18 cellular contexts compared by ENCODE assay signal in the genomic region with DNA sequence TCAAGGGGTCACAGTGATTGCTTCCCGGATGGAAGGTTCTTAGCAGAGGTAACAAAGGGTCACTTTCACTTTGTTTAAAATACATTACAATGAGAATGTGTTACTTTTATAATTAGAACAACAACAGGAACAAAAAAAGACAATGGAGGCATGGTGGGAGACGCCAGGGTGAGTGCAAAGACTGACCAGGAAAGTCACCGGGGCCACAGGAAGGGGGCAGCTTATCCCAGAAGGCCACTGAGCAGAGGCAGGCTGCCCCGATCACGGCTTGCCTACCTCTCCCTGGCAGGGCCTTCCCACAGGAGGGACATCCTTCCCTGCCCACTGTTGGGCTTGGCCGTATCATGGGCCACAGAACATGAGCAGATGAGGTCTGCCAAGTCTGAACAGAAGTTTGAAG. TPM values are rescaled to one million over a fixed set of nuclear protein-coding genes. Genes with fewer than 3 reads are reported as not detected.
DNase-seq lines count a peak whose midpoint lies in the region; ATAC-seq, FAIRE-seq and TF ChIP-seq lines count a peak whose summit lies in the region.
"Had no signal": no experiment of that assay in that cellular context is flagged by ENCODE, and none has a peak within 500 bp of the region (broad histone marks: within the 10 kb centered on the region; RNA-seq: fewer than 3 reads in every experiment).

No MANE protein-coding gene starts in this region.

- H3K27me3 Mint-ChIP-seq in GM23338 (ENCODE audit: insufficient read depth, low read depth, poor library complexity), result peaks cover 8% of the 10 kb centered on the region
- peaks cover 8% of the 10 kb centered on the region for H3K27me3 Mint-ChIP-seq in activated CD4-positive, alpha-beta memory T cell treated with anti-CD3 and anti-CD28 coated beads, Interleukin-2, amount 10 ng/mL, durations not matched to agents 7 days and 5 days

- no peaks in the 10 kb centered on the region for H3K23me2 ChIP-seq in H1 (ENCODE audit: low read depth, low read length)

- H3K9me3 ChIP-seq in IMR-90 (ENCODE audit: control insufficient read depth, insufficient read depth, low read length) (no peaks in the 10 kb centered on the region), H1 (ENCODE audit: insufficient read depth in 2 of 2, low read depth in 1 of 2, low read length in 1 of 2) (no peaks in the 10 kb centered on the region), neuronal stem cell (replicated peaks in 1 of 2; ENCODE audit: control insufficient read depth in 2 of 2, insufficient read depth in 1 of 2, low read depth in 1 of 2, low read length in 2 of 2) (peaks cover 0 to 2% of the 10 kb centered on the region in 2 donors), kidney (ENCODE audit: control insufficient read depth in 1 of 2, low read length in 2 of 2) (no peaks in the 10 kb centered on the region)
- H3K9me3 ChIP-seq: BLaER1, Caco-2, HAP-1 had no signal

- no peak overlapping the region for H2AK5ac ChIP-seq in IMR-90 (ENCODE audit: low read depth, low read length)
- no peak overlapping the region; the same call in 1 of the 2 replicates for H2AK5ac ChIP-seq in H1 (ENCODE audit: low read depth, low read length)
- peak overlapping the region; percentile 13 for H2AK5ac ChIP-seq in neuronal stem cell (ENCODE audit: low read depth, low read length)

- H2BK15ac ChIP-seq in IMR-90 (ENCODE audit: low read depth, low read length) (no peak overlapping the region), H1 (ENCODE audit: low read length) (peak overlapping the region; percentile 97; the same call in 1 of the 2 replicates), neuronal stem cell (ENCODE audit: low read length) (no peak overlapping the region)

- no peaks in the 10 kb centered on the region for H3K9me1 ChIP-seq in IMR-90 (ENCODE audit: insufficient read depth, low read length)

- TF ChIP-seq CTCF in GM23338 (conservative IDR thresholded peaks at IDR 0.05; ENCODE audit: low read depth in 2 of 2) (peak in 1 of 2 experiments; percentile 28; a peak in 1 of 4 replicates), IMR-90 (conservative IDR thresholded peaks at IDR 0.05; ENCODE audit: low read depth, low read length) (no peak), H1 (IDR thresholded peaks at IDR 0.05; ENCODE audit: control extremely low read depth in 1 of 3, insufficient read depth in 1 of 3, low read depth in 1 of 3, low read length in 3 of 3) (peak in 2 of 3 experiments; percentile 18 to 19; a peak in 2 of 4 replicates), kidney (IDR thresholded peaks at IDR 0.05; ENCODE audit: borderline replicate concordance, extremely low read depth, insufficient read depth) (no peak)

- H3K4me2 ChIP-seq in GM23338 (no peak overlapping the region), IMR-90 (ENCODE audit: low read depth, low read length) (no peak overlapping the region), H1 (ENCODE audit: insufficient read depth in 1 of 2, low read depth in 2 of 2, low read length in 2 of 2) (no peak overlapping the region), neuronal stem cell (ENCODE audit: insufficient read depth, low read length, poor library complexity, severe bottlenecking) (no peak overlapping the region)
- H3K4me2 ChIP-seq: BLaER1 had no signal

- H3K9me3 Mint-ChIP-seq in GM23338, result no peaks in the 10 kb centered on the region
- H3K9me3 Mint-ChIP-seq in activated CD4-positive, alpha-beta memory T cell treated with anti-CD3 and anti-CD28 coated beads, Interleukin-2, amount 10 ng/mL, durations not matched to agents 7 days and 5 days, result no peaks in the 10 kb centered on the region
- H3K9me3 Mint-ChIP-seq: CD8-positive, alpha-beta memory T cell had no signal

- H3K27ac ChIP-seq in GM23338 (ENCODE audit: low read depth) (no peak overlapping the region), IMR-90 (ENCODE audit: insufficient read depth, low read length) (no peak overlapping the region), H1 (ENCODE audit: low read depth, low read length) (no peak overlapping the region), neuronal stem cell (replicated peaks; ENCODE audit: low read length) (no peak overlapping the region), kidney (ENCODE audit: low read depth in 2 of 2, low read length in 2 of 2) (no peak overlapping the region)
- H3K27ac ChIP-seq: BLaER1 had no signal

- no peak overlapping the region for H3K23ac ChIP-seq in IMR-90 (ENCODE audit: low read depth, low read length)
- no peak overlapping the region for H3K23ac ChIP-seq in H1 (ENCODE audit: insufficient read length)
- H3K23ac ChIP-seq in neuronal stem cell (ENCODE audit: low read depth, low read length, poor library complexity), result no peak overlapping the region

- dilution Hi-C loops in IMR-90 (cut with HindIII; ENCODE audit: low sequenced_read_pairs, unreplicated experiment), result no loop called here

- no peak overlapping the region for H4K8ac ChIP-seq in IMR-90 (ENCODE audit: low read depth in 2 of 2, low read length in 2 of 2)
- H4K8ac ChIP-seq in H1 (ENCODE audit: extremely low read depth, insufficient read depth, low read length), result peak overlapping the region; percentile 63; the same call in 1 of the 2 replicates
- no peak overlapping the region for H4K8ac ChIP-seq in neuronal stem cell (ENCODE audit: low read depth, low read length)

- H3K79me2 ChIP-seq in GM23338 (replicated peaks; ENCODE audit: insufficient read depth) (no peaks in the 10 kb centered on the region), H1 (ENCODE audit: control insufficient read depth in 1 of 2, insufficient read depth in 2 of 2, low read length in 2 of 2) (no peaks in the 10 kb centered on the region)

- H3K27me3 ChIP-seq in GM23338 (ENCODE audit: insufficient read depth) (no peaks in the 10 kb centered on the region), IMR-90 (ENCODE audit: control insufficient read depth, insufficient read depth, low read length) (peaks cover 32% of the 10 kb centered on the region), H1 (replicated peaks in 1 of 4; ENCODE audit: control insufficient read depth in 3 of 4, extremely low read depth in 1 of 4, insufficient read depth in 3 of 4, low read length in 3 of 4) (peaks cover 0 to 8% (median 1%) of the 10 kb centered on the region in 4 experiments; a peak in 1 of 7 replicates), neuronal stem cell (ENCODE audit: control insufficient read depth in 3 of 3, insufficient read depth in 3 of 3, low read depth in 1 of 3, low read length in 3 of 3) (peaks cover 0 to 48% (median 0%) of the 10 kb centered on the region in 3 experiments)
- H3K27me3 ChIP-seq: BLaER1 had no signal

- H2BK120ac ChIP-seq in IMR-90 (ENCODE audit: low read depth, low read length) (no peak overlapping the region), H1 (replicated peaks; ENCODE audit: low read depth, low read length) (no peak overlapping the region), neuronal stem cell (ENCODE audit: low read depth, low read length) (no peak overlapping the region)

- H3K36me3 ChIP-seq in GM23338 (ENCODE audit: insufficient read depth) (no peaks in the 10 kb centered on the region), IMR-90 (ENCODE audit: control insufficient read depth, insufficient read depth, low read length) (no peaks in the 10 kb centered on the region), H1 (ENCODE audit: control insufficient read depth in 2 of 4, insufficient read depth in 4 of 4, low read length in 3 of 4) (no peaks in the 10 kb centered on the region), neuronal stem cell (replicated peaks in 1 of 2; ENCODE audit: control insufficient read depth in 2 of 2, insufficient read depth in 2 of 2, low read length in 2 of 2) (no peaks in the 10 kb centered on the region), kidney (ENCODE audit: control insufficient read depth in 1 of 2, insufficient read depth in 2 of 2, low read length in 2 of 2) (no peaks in the 10 kb centered on the region)
- H3K36me3 ChIP-seq: BLaER1, HAP-1 had no signal

- H3K79me1 ChIP-seq in IMR-90 (ENCODE audit: low read depth in 1 of 2, low read length in 2 of 2) (no peaks in the 10 kb centered on the region), H1 (ENCODE audit: low read depth, low read length) (no peaks in the 10 kb centered on the region), neuronal stem cell (ENCODE audit: low read depth, low read length) (no peaks in the 10 kb centered on the region)

- no peak overlapping the region for H3K27ac Mint-ChIP-seq in GM23338
- no peak overlapping the region for H3K27ac Mint-ChIP-seq in activated CD4-positive, alpha-beta memory T cell treated with anti-CD3 and anti-CD28 coated beads, Interleukin-2, amount 10 ng/mL, durations not matched to agents 7 days and 5 days

- no peak overlapping the region for H3K18ac ChIP-seq in IMR-90 (ENCODE audit: low read depth, low read length)
- no peak overlapping the region; the same call in 1 of the 2 replicates for H3K18ac ChIP-seq in H1 (ENCODE audit: extremely low read depth, low read length)
- peak overlapping the region; percentile 55 for H3K18ac ChIP-seq in neuronal stem cell (ENCODE audit: low read length)

- H2BK5ac ChIP-seq in IMR-90 (ENCODE audit: low read depth, low read length, poor library complexity, severe bottlenecking), result no peak overlapping the region
- no peak overlapping the region; the same call in 1 of the 2 replicates for H2BK5ac ChIP-seq in H1 (ENCODE audit: low read depth, low read length)
- no peak overlapping the region for H2BK5ac ChIP-seq in neuronal stem cell (ENCODE audit: low read length)

- TF ChIP-seq POLR2A in IMR-90 (IDR thresholded peaks at IDR 0.05; ENCODE audit: low read depth, low read length), result no peak
- TF ChIP-seq POLR2A in H1 (IDR thresholded peaks at IDR 0.05; ENCODE audit: control extremely low read depth in 1 of 2, low read depth in 2 of 2, low read length in 2 of 2), result no peak

- peak overlapping the region; percentile 78; the same call in 1 of the 2 replicates for H2BK12ac ChIP-seq in H1 (ENCODE audit: low read depth, low read length)
- no peak overlapping the region for H2BK12ac ChIP-seq in neuronal stem cell (ENCODE audit: low read length)

- no peak overlapping the region for H3K56ac ChIP-seq in IMR-90 (ENCODE audit: extremely low read depth, insufficient read depth, low read length)
- H3K56ac ChIP-seq in H1 (replicated peaks; ENCODE audit: insufficient read length, low read depth, low read length), result no peak overlapping the region

- BruUV-seq in IMR-90 (replicated peaks; lab: Mats Ljungman, UMichigan), result no TSS peak

- no peak overlapping the region for H3K4me3 Mint-ChIP-seq in GM23338
- no peak overlapping the region for H3K4me3 Mint-ChIP-seq in activated CD4-positive, alpha-beta memory T cell treated with anti-CD3 and anti-CD28 coated beads, Interleukin-2, amount 10 ng/mL, durations not matched to agents 7 days and 5 days
- H3K4me3 Mint-ChIP-seq: CD8-positive, alpha-beta memory T cell had no signal

- no peaks in the 10 kb centered on the region for H3K9me2 ChIP-seq in GM23338 (ENCODE audit: insufficient read depth)

- H4K20me1 ChIP-seq in GM23338 (replicated peaks; ENCODE audit: insufficient read depth) (no peaks in the 10 kb centered on the region), IMR-90 (ENCODE audit: insufficient read depth, low read length) (no peaks in the 10 kb centered on the region), H1 (replicated peaks in 1 of 2; ENCODE audit: control insufficient read depth in 1 of 2, insufficient read depth in 2 of 2, low read length in 2 of 2) (no peaks in the 10 kb centered on the region)
- H4K20me1 ChIP-seq: BLaER1 had no signal

- CTCF ChIA-PET in IMR-90 (lab: Yijun Ruan, JAX), result no interaction called here
- CTCF ChIA-PET in H1 (lab: Charles Lee; ENCODE audit: partially characterized antibody), result interaction anchor here (0.7 to 28.3 kb wide), 13 partner anchors 11 to 367 kb away, joined by 3 to 531 read pairs (median 5); no protein-coding TSS in a partner anchor
- CTCF ChIA-PET in activated CD4-positive, alpha-beta memory T cell treated with anti-CD3 and anti-CD28 coated beads, Interleukin-2, amount 10 ng/mL, durations not matched to agents 7 days and 5 days (lab: Charles Lee), result interaction anchor here (1.9 to 3.1 kb wide), 2 partner anchors 11 to 372 kb away, joined by 5 to 11 read pairs; no protein-coding TSS in a partner anchor

- intact Hi-C loops in IMR-90 (cut with micrococcal nuclease) (no loop called here), kidney (cut with DNase I) (no loop called here)

- no peak for TF ChIP-seq RAD21 in IMR-90 (IDR thresholded peaks at IDR 0.05; ENCODE audit: low read length)
- TF ChIP-seq RAD21 in H1 (IDR thresholded peaks at IDR 0.05 in 1 of 2, conservative IDR thresholded peaks at IDR 0.05 in 1 of 2; ENCODE audit: low read depth in 2 of 2, low read length in 2 of 2), result peak; percentile 13 to 41; a peak in 3 of 4 replicates

- H3K4me1 Mint-ChIP-seq in GM23338, result peaks cover 31% of the 10 kb centered on the region
- no peaks in the 10 kb centered on the region for H3K4me1 Mint-ChIP-seq in activated CD4-positive, alpha-beta memory T cell treated with anti-CD3 and anti-CD28 coated beads, Interleukin-2, amount 10 ng/mL, durations not matched to agents 7 days and 5 days
- H3K4me1 Mint-ChIP-seq: CD8-positive, alpha-beta memory T cell had no signal

- no peak overlapping the region for H4K91ac ChIP-seq in IMR-90 (ENCODE audit: insufficient read depth, low read depth, low read length)
- no peak overlapping the region for H4K91ac ChIP-seq in H1 (replicated peaks; ENCODE audit: insufficient read length, low read length)
- no peak overlapping the region for H4K91ac ChIP-seq in neuronal stem cell (ENCODE audit: low read depth, low read length, poor library complexity)

- no peak overlapping the region for H4K5ac ChIP-seq in IMR-90 (ENCODE audit: low read depth, low read length)
- no peak overlapping the region for H4K5ac ChIP-seq in H1 (ENCODE audit: insufficient read length, low read depth, low read length)

- no peak for TF ChIP-seq EP300 in H1 (IDR thresholded peaks at IDR 0.05; ENCODE audit: borderline replicate concordance in 1 of 2, low read depth in 2 of 2, low read length in 2 of 2)

- H2AK9ac ChIP-seq in IMR-90 (replicated peaks; ENCODE audit: low read depth, low read length, poor library complexity), result peak overlapping the region; percentile 57

- FAIRE-seq in H1 (lab: Jason Lieb, UNC) (no peak), kidney (lab: Jason Lieb, UNC) (no peak)
- FAIRE-seq: GM12892, GM19239 had no signal

- no peaks in the 10 kb centered on the region for H3K36me3 Mint-ChIP-seq in GM23338 (ENCODE audit: low read depth)
- no peaks in the 10 kb centered on the region for H3K36me3 Mint-ChIP-seq in activated CD4-positive, alpha-beta memory T cell treated with anti-CD3 and anti-CD28 coated beads, Interleukin-2, amount 10 ng/mL, durations not matched to agents 7 days and 5 days (ENCODE audit: low read depth)
- H3K36me3 Mint-ChIP-seq: CD8-positive, alpha-beta memory T cell had no signal

- DNase-seq in GM23338 (ENCODE audit: low spot score) (peak; percentile 37), IMR-90 (no peak), H1 (ENCODE audit: low read depth in 1 of 2, low spot score in 2 of 2) (no peak), neuronal stem cell (ENCODE audit: low spot score) (no peak), NCI-H1105 treated with DMSO at 0.1 percent for 48 hours (lab: John Stamatoyannopoulos, UW) (no peak), kidney (no peak)
- no peak for DNase-seq in activated CD4-positive, alpha-beta memory T cell treated with anti-CD3 and anti-CD28 coated beads, Interleukin-2, amount 10 ng/mL, durations not matched to agents 7 days and 5 days
- DNase-seq: 8988T; AML-193; Caco-2; CD8-positive, alpha-beta memory T cell; DND-41; GDM1 had no signal

- ATAC-seq in GM23338, result peak; percentile 83
- no peak for ATAC-seq in IMR-90 (ENCODE audit: low read depth)

- no peak overlapping the region for H3K4me3 ChIP-seq in GM23338
- H3K4me3 ChIP-seq in IMR-90 (ENCODE audit: insufficient read depth, low read depth, low read length), result no peak overlapping the region
- no peak overlapping the region for H3K4me3 ChIP-seq in H1 (ENCODE audit: extremely low read depth in 1 of 4, insufficient read depth in 2 of 4, low read depth in 3 of 4, low read length in 4 of 4)
- no peak overlapping the region for H3K4me3 ChIP-seq in neuronal stem cell (ENCODE audit: low read length in 2 of 2)
- H3K4me3 ChIP-seq in kidney (ENCODE audit: low read length in 2 of 2), result no peak overlapping the region
- H3K4me3 ChIP-seq: BLaER1, HAP-1 had no signal

- H3K4ac ChIP-seq in IMR-90 (ENCODE audit: low read depth, low read length), result no peak overlapping the region
- no peak overlapping the region for H3K4ac ChIP-seq in H1 (replicated peaks; ENCODE audit: insufficient read length, low read depth, low read length)
- no peak overlapping the region for H3K4ac ChIP-seq in neuronal stem cell (ENCODE audit: low read length)

- H3K4me1 ChIP-seq in GM23338 (ENCODE audit: insufficient read depth) (peaks cover 16% of the 10 kb centered on the region), IMR-90 (ENCODE audit: control insufficient read depth, insufficient read depth, low read length) (no peaks in the 10 kb centered on the region), H1 (replicated peaks in 1 of 4; ENCODE audit: control insufficient read depth in 3 of 4, insufficient read depth in 4 of 4, low read length in 3 of 4) (peaks cover 2 to 12% (median 9%) of the 10 kb centered on the region in 4 experiments; a peak in 6 of 7 replicates), neuronal stem cell (ENCODE audit: control insufficient read depth in 2 of 2, insufficient read depth in 1 of 2, low read depth in 1 of 2, low read length in 2 of 2) (peaks cover 0 to 4% of the 10 kb centered on the region in 2 donors), kidney (ENCODE audit: control insufficient read depth in 1 of 2, insufficient read depth in 1 of 2, low read depth in 1 of 2, low read length in 2 of 2) (no peaks in the 10 kb centered on the region)
- H3K4me1 ChIP-seq: Caco-2, HAP-1 had no signal

- no peak overlapping the region for H3K14ac ChIP-seq in IMR-90 (replicated peaks; ENCODE audit: low read depth, low read length)
- H3K14ac ChIP-seq in H1 (ENCODE audit: insufficient read length), result no peak overlapping the region
- no peak overlapping the region for H3K14ac ChIP-seq in neuronal stem cell (ENCODE audit: low read length)

- POLR2A ChIA-PET in IMR-90 (lab: Charles Lee; ENCODE audit: unreplicated experiment), result no interaction called here
- POLR2A ChIA-PET in H1 (lab: Charles Lee; ENCODE audit: partially characterized antibody), result no interaction called here
- POLR2A ChIA-PET in activated CD4-positive, alpha-beta memory T cell treated with anti-CD3 and anti-CD28 coated beads, Interleukin-2, amount 10 ng/mL, durations not matched to agents 7 days and 5 days (lab: Charles Lee), result no interaction called here

- H2BK20ac ChIP-seq in IMR-90 (ENCODE audit: low read depth, low read length) (no peak overlapping the region), H1 (ENCODE audit: low read length) (peak overlapping the region; percentile 41; the same call in 1 of the 2 replicates)

- in situ Hi-C loops in IMR-90 (cut with MboI; ENCODE audit: low sequenced_read_pairs), result no loop called here

- 83% methylated on average over 3 of the region's 6 CpGs; no CpG with 5 or more reads in 1 of the 2 experiments for WGBS in IMR-90 (ENCODE audit: extremely low coverage in 2 of 2, insufficient read length in 1 of 2), 2 experiments
- WGBS in H1 (ENCODE audit: extremely low coverage in 1 of 2, insufficient coverage in 1 of 2, insufficient read length in 1 of 2, insufficient replicate concordance in 2 of 2, low coverage in 1 of 2, low lambda C conversion rate in 2 of 2, missing lambda C conversion rate in 1 of 2), 2 experiments, result 66% methylated on average over 6 of the region's 6 CpGs; no CpG with 5 or more reads in 1 of the 2 experiments
- WGBS in neuronal stem cell (ENCODE audit: extremely low coverage in 2 of 2, insufficient read length in 2 of 2, insufficient replicate concordance in 1 of 2), 2 donors, result no CpG with 5 or more reads among the region's 6 CpGs

- H3K9ac ChIP-seq in IMR-90 (ENCODE audit: low read depth, low read length) (no peak overlapping the region), H1 (replicated peaks in 1 of 4; ENCODE audit: extremely low read depth in 1 of 4, low read depth in 3 of 4, low read length in 3 of 4) (no peak overlapping the region), neuronal stem cell (ENCODE audit: low read depth, low read length, poor library complexity) (no peak overlapping the region), kidney (ENCODE audit: low read length in 2 of 2) (no peak overlapping the region)
- H3K9ac ChIP-seq: BLaER1 had no signal

- H3F3A ChIP-seq in GM23338 (replicated peaks; ENCODE audit: low read depth), result no peaks in the 10 kb centered on the region

- H2AFZ ChIP-seq in GM23338 (no peak overlapping the region), IMR-90 (replicated peaks; ENCODE audit: low read length, poor library complexity) (no peak overlapping the region), H1 (ENCODE audit: low read length) (no peak overlapping the region), neuronal stem cell (ENCODE audit: low read length) (peak overlapping the region; percentile 66)

RNA-seq across cellular contexts. Expression of gene ENO4, which starts 46.8 kb away (rescaled TPM):
- total RNA-seq in GM23338 (2014; rRNA removed; shearing (Covaris generic)), result 0.04 and 0.24 TPM in 2 replicates
- polyA plus RNA-seq in GM23338 (2016; fragmentation: Nextera tagmentation; extraction: Ambion mirVana) (0.44 and 0.59 TPM in 2 replicates), IMR-90 (2012; rRNA removed) (0.05 and 0.06 TPM in 2 replicates), H1 (2011; rRNA removed) (0.33 and 0.77 TPM in 2 replicates), kidney (ENCODE audit: insufficient read depth, low read depth, low replicate concordance) (0.52 TPM)
- total RNA-seq in IMR-90 (2012; rRNA removed) (under 0.01 TPM in 2 replicates), kidney (1.2 TPM)
- polyA plus RNA-seq in IMR-90 (2012; cell fraction: cytosol; rRNA removed), result 0.03 and 0.04 TPM in 2 replicates
- polyA plus RNA-seq in IMR-90 (2012; cell fraction: nucleus; rRNA removed; ENCODE audit: low replicate concordance), result 0.05 and 0.18 TPM in 2 replicates
- total RNA-seq in H1 (2021; fragmentation: NEBNext Ultra II Directional; extraction: Animal tissue kit (Norgen Biotek cat#: 25700)), result 0.21 TPM in 1 of 2 replicates, not detected in the other
- 0.54 TPM for polyA plus RNA-seq in H1 (2011; cell fraction: cytosol; rRNA removed)
- 1.5 TPM for polyA plus RNA-seq in H1 (2011; cell fraction: nucleus; rRNA removed)
- 0.46 to 1.9 TPM (median 1.0 TPM) in 4 replicates for polyA plus RNA-seq in H1 (2012, experiment 1 of 2)
- polyA plus RNA-seq in H1 (2012, experiment 2 of 2), result 0.09 TPM
- polyA plus RNA-seq in H1 (2013, experiment 1 of 2), result 0.20 TPM
- 0.50 TPM for polyA plus RNA-seq in H1 (2013, experiment 2 of 2)
- 0.80 TPM in 1 of 2 replicates, not detected in the other for polyA minus RNA-seq in H1 (2011; rRNA and poly(A)+ RNA removed)
- not detected for polyA minus RNA-seq in H1 (2011; cell fraction: cytosol; rRNA and poly(A)+ RNA removed)
- polyA minus RNA-seq in H1 (2011; cell fraction: nucleus; rRNA and poly(A)+ RNA removed), result 0.30 TPM
- 1.9 TPM for polyA plus RNA-seq in neuronal stem cell (2013, experiment 1 of 2)
- 1.3 TPM for polyA plus RNA-seq in neuronal stem cell (2013, experiment 2 of 2)
- not detected for total RNA-seq in activated CD4-positive, alpha-beta memory T cell treated with anti-CD3 and anti-CD28 coated beads, Interleukin-2, amount 10 ng/mL, durations not matched to agents 7 days and 5 days
- total RNA-seq: Caco-2; CD8-positive, alpha-beta memory T cell; HT1080 had no signal
- polyA plus RNA-seq: CD8-positive, alpha-beta memory T cell had no signal

Comparison
In these comparisons a context has a peak if more than half of its experiments do, and no peak if none do; other contexts are left out.
1. CTCF ChIP-seq: peak in H1 (2 of 3); none in IMR-90 (single experiment) and kidney (single experiment).